24 cellular contexts compared by ENCODE assay signal in the genomic region with DNA sequence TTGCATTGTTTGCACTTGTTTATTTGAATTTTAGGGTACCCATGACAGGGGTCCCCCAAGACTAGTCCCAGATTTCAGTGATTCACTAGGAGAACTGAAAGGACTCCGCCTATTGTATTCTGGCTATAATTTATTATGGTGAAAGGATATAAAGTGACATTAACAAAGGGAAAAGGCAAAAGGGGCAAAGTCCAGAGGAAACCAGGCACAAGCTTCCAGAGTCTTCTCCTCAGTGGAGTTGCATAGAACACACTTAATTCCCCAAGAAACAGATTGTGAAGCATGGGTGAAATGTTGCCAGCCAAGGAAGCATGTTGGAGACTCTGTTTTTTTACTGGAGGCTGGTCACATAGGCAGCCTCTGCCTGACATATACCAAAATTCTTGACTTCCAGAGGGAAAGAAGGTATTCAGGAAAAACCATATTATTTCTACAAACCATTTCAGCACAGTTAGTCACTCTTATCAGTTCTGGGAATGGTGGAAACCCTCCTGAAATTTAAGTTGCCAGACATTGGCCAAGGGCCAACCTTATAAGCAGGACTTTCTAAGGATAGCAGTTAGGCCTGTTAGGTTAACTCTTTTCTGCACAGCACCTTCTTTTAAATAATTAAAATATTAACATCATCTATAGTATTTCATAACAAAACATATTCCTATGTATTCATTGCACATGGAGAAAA.
A peak's percentile ranks its signal among the peaks of the same experiment; 100 is the strongest.
DNase-seq lines count a peak whose midpoint lies in the region; ATAC-seq, FAIRE-seq and TF ChIP-seq lines count a peak whose summit lies in the region.
"Had no signal": no experiment of that assay in that cellular context is flagged by ENCODE, and none has a peak within 500 bp of the region (broad histone marks: within the 10 kb centered on the region; RNA-seq: fewer than 3 reads in every experiment).

No MANE protein-coding gene starts in this region.

- H3K36me3 ChIP-seq in endothelial cell of umbilical vein (ENCODE audit: control insufficient read depth in 2 of 2, extremely low read depth in 1 of 2, insufficient read depth in 2 of 2, low read length in 2 of 2) (peaks cover 0 to 2% of the 10 kb centered on the region in 2 experiments), endodermal cell (ENCODE audit: control insufficient read depth, insufficient read depth, low read length) (peaks cover 3% of the 10 kb centered on the region)

- H3K27ac Mint-ChIP-seq in endodermal cell = no peak overlapping the region
- H3K27ac Mint-ChIP-seq: CD8-positive, alpha-beta T cell had no signal

- BruUV-seq in endothelial cell of umbilical vein (replicated peaks; lab: Mats Ljungman, UMichigan) = no TSS peak

- H3K27me3 ChIP-seq in endothelial cell of umbilical vein (ENCODE audit: control insufficient read depth in 2 of 2, insufficient read depth in 2 of 2, low read length in 2 of 2) (peaks cover 0 to 5% of the 10 kb centered on the region in 2 experiments), endodermal cell (ENCODE audit: control insufficient read depth, insufficient read depth, low read length, poor library complexity, severe bottlenecking) (no peaks in the 10 kb centered on the region)

- H3K4me2 ChIP-seq in endothelial cell of umbilical vein (ENCODE audit: insufficient read depth, low read length) = no peak overlapping the region

- dilution Hi-C loops in endothelial cell of umbilical vein (cut with MboI; ENCODE audit: extremely low pct_ligation_motif_present, low sequenced_read_pairs) = no loop called here

- DNase-seq in EH (ENCODE audit: low read depth) = peak; percentile 58
- DNase-seq in NCI-H226 = peak; percentile 66
- DNase-seq in endothelial cell of umbilical vein (ENCODE audit: low read depth, low spot score) = peak; percentile 8
- DNase-seq in left lobe of liver (ENCODE audit: low spot score) = no peak
- no peak for DNase-seq in NCI-H2171 (lab: John Stamatoyannopoulos, UW)
- DNase-seq in UCSD-AML1 (lab: John Stamatoyannopoulos, UW; ENCODE audit: unreplicated experiment) = no peak
- no peak for DNase-seq in GDM1 (lab: John Stamatoyannopoulos, UW)
- no peak for DNase-seq in endodermal cell
- DNase-seq: AML-193; C1 segment of cervical spinal cord; CD8-positive, alpha-beta T cell; DMS153; KBM-7; NCI-H1105; NCI-H146; NCI-H2029; NCI-H345; NCI-H524; NCI-H774; SIG-M5 had no signal

- H3K9ac ChIP-seq in endothelial cell of umbilical vein (replicated peaks; ENCODE audit: extremely low read depth, insufficient read depth, low read length) (no peak overlapping the region), endodermal cell (ENCODE audit: extremely low read depth, low read length, poor library complexity, severe bottlenecking) (no peak overlapping the region)

- POLR2A ChIA-PET in endothelial cell of umbilical vein (lab: Charles Lee) = no interaction called here

- WGBS in endodermal cell (ENCODE audit: insufficient coverage in 1 of 2, insufficient read length in 1 of 2), 2 experiments = 97 to 100% methylated on average over 1 of the region's 1 CpG

- no peak overlapping the region for H2AFZ ChIP-seq in endothelial cell of umbilical vein (ENCODE audit: low read depth, low read length)

- H3K4me3 Mint-ChIP-seq in endodermal cell = no peak overlapping the region
- H3K4me3 Mint-ChIP-seq: CD8-positive, alpha-beta T cell had no signal

- H3K9me3 ChIP-seq in endothelial cell of umbilical vein (replicated peaks; ENCODE audit: control insufficient read depth, insufficient read depth, low read length) = no peaks in the 10 kb centered on the region
- no peaks in the 10 kb centered on the region for H3K9me3 ChIP-seq in endodermal cell (ENCODE audit: control insufficient read depth, low read length)

- peaks cover 2% of the 10 kb centered on the region for H3K27me3 Mint-ChIP-seq in endodermal cell (ENCODE audit: insufficient read depth)

- peaks cover 6% of the 10 kb centered on the region for H4K20me1 ChIP-seq in endothelial cell of umbilical vein (replicated peaks; ENCODE audit: control insufficient read depth, extremely low read depth, insufficient read depth, low read length)

- no peak overlapping the region for H3K27ac ChIP-seq in endothelial cell of umbilical vein (ENCODE audit: insufficient read depth, low read depth, low read length)
- no peak overlapping the region for H3K27ac ChIP-seq in endodermal cell (ENCODE audit: low read depth, low read length)

- ATAC-seq in left lobe of liver = peak; percentile 47
- ATAC-seq: CD8-positive, alpha-beta T cell; Panc1 had no signal

- TF ChIP-seq POLR2A in endothelial cell of umbilical vein (IDR thresholded peaks at IDR 0.05; ENCODE audit: low read depth, low read length) = no peak

- H3K4me1 ChIP-seq in endothelial cell of umbilical vein (ENCODE audit: control insufficient read depth, extremely low read depth, insufficient read depth, low read length) (peaks cover 11% of the 10 kb centered on the region), endodermal cell (ENCODE audit: control insufficient read depth, insufficient read depth, low read length) (no peaks in the 10 kb centered on the region)

- CTCF ChIA-PET in endothelial cell of umbilical vein (lab: Charles Lee) = no interaction called here

- peaks cover 31% of the 10 kb centered on the region for H3K36me3 Mint-ChIP-seq in endodermal cell (ENCODE audit: low read depth)

- FAIRE-seq in endothelial cell of umbilical vein (lab: Jason Lieb, UNC) = no peak
- FAIRE-seq: G401.6, GM18507, H54 had no signal

- H3K4me3 ChIP-seq in endothelial cell of umbilical vein (replicated peaks in 1 of 3; ENCODE audit: insufficient read depth in 1 of 3, low read depth in 1 of 3, low read length in 3 of 3) = no peak overlapping the region
- H3K4me3 ChIP-seq in endodermal cell (ENCODE audit: low read length) = no peak overlapping the region

- intact Hi-C loops in endothelial cell of umbilical vein (cut with micrococcal nuclease) = no loop called here

- no peaks in the 10 kb centered on the region for H3K79me2 ChIP-seq in endothelial cell of umbilical vein (ENCODE audit: control insufficient read depth, insufficient read depth, low read length)

- H3K4me1 Mint-ChIP-seq in endodermal cell = no peaks in the 10 kb centered on the region

- no peaks in the 10 kb centered on the region for H3K9me1 ChIP-seq in endothelial cell of umbilical vein (replicated peaks; ENCODE audit: control insufficient read depth, extremely low read depth, insufficient read depth, low read length)

- TF ChIP-seq CTCF in endothelial cell of umbilical vein (IDR thresholded peaks at IDR 0.05; ENCODE audit: extremely low read depth in 1 of 2, insufficient read depth in 1 of 2, low read depth in 1 of 2, low read length in 2 of 2) = no peak
- TF ChIP-seq CTCF in endodermal cell (conservative IDR thresholded peaks at IDR 0.05) = no peak

- H3K9me3 Mint-ChIP-seq in endodermal cell = peaks cover 16% of the 10 kb centered on the region

TF ChIP-seq in endothelial cell of umbilical vein, 7 proteins besides CTCF, POLR2A, EP300 and RAD21:
- no peak for TF ChIP-seq FOS (IDR thresholded peaks at IDR 0.05; ENCODE audit: borderline replicate concordance, insufficient read depth, low read length)
- peak; percentile 36 for TF ChIP-seq GATA2 (IDR thresholded peaks at IDR 0.05; ENCODE audit: insufficient read depth, insufficient read length, low read depth, low read length)

Comparison
In these comparisons a context has a peak if more than half of its experiments do, and no peak if none do; other contexts are left out.
1. DNase-seq: peak in EH (single experiment), NCI-H226 (single experiment) and endothelial cell of umbilical vein (single experiment); none in left lobe of liver (single experiment), NCI-H2171 (single experiment), UCSD-AML1 (single experiment), GDM1 (single experiment) and endodermal cell (single experiment).